Comparison of ENCODE assay signal across 12 cellular contexts in genomic region chr10:80492875-80493413, GRCh38. TPM values are rescaled to one million over a fixed set of nuclear protein-coding genes. Genes with fewer than 3 reads are reported as not detected.
A peak's percentile ranks its signal among the peaks of the same experiment; 100 is the strongest.
DNase-seq lines count a peak whose midpoint lies in the region; ATAC-seq, FAIRE-seq and TF ChIP-seq lines count a peak whose summit lies in the region.
"Had no signal": no experiment of that assay in that cellular context is flagged by ENCODE, and none has a peak within 500 bp of the region (broad histone marks: within the 10 kb centered on the region; RNA-seq: fewer than 3 reads in every experiment).

No MANE protein-coding gene starts in this region.

- CTCF ChIA-PET in A549 (lab: Yijun Ruan, JAX): interaction anchor here (1.0 to 5.0 kb wide), 4 partner anchors 12 to 48 kb away, joined by 3 to 30 read pairs (median 15); no protein-coding TSS in a partner anchor

- no peak overlapping the region for H2AFZ ChIP-seq in astrocyte (ENCODE audit: low read depth, low read length)

- H3K27ac ChIP-seq in A549 (peak overlapping the region; percentile 90 to 100), astrocyte (ENCODE audit: low read depth, low read length) (peak overlapping the region; percentile 47), sigmoid colon (peak overlapping the region in 1 of 4 donors; percentile 43)

- H3K27me3 ChIP-seq in astrocyte (ENCODE audit: insufficient read depth, low read length) (no peaks in the 10 kb centered on the region), sigmoid colon (no peaks in the 10 kb centered on the region)

- FAIRE-seq in A549 (lab: Jason Lieb, UNC): no peak
- no peak for FAIRE-seq in astrocyte (lab: Jason Lieb, UNC)

- WGBS in A549 (ENCODE audit: missing lambda C conversion rate): 71% methylated on average over 4 of the region's 4 CpGs
- WGBS in sigmoid colon, 2 donors: 65 to 81% methylated on average over 4 of the region's 4 CpGs

- H3K4me3 Mint-ChIP-seq in astrocyte (ENCODE audit: unreplicated experiment): no peak overlapping the region
- H3K4me3 Mint-ChIP-seq: nephron had no signal

- peaks cover 96% of the 10 kb centered on the region for H3K79me2 ChIP-seq in astrocyte (ENCODE audit: insufficient read depth, low read length)

- intact Hi-C loops in sigmoid colon (cut with DNase I): no loop called here

- H3K27me3 Mint-ChIP-seq in astrocyte (ENCODE audit: low read depth, unreplicated experiment): no peaks in the 10 kb centered on the region

- H3K4me1 Mint-ChIP-seq in astrocyte (ENCODE audit: low read depth, unreplicated experiment): peaks cover 38% of the 10 kb centered on the region

- no peak overlapping the region for H3K27ac Mint-ChIP-seq in astrocyte (ENCODE audit: unreplicated experiment)

- H3K36me3 ChIP-seq in astrocyte (ENCODE audit: insufficient read depth, low read length): peaks cover 22% of the 10 kb centered on the region
- H3K36me3 ChIP-seq in sigmoid colon: peaks cover 0 to 18% (median 0%) of the 10 kb centered on the region in 4 donors

- POLR2A ChIA-PET in A549 (lab: Yijun Ruan, JAX): interaction anchor here (0.8 to 1.2 kb wide), 2 partner anchors 18 to 40 kb away, joined by 3 read pairs; no protein-coding TSS in a partner anchor

- H3K9me3 Mint-ChIP-seq in astrocyte (ENCODE audit: unreplicated experiment): peaks cover 2% of the 10 kb centered on the region

- TF ChIP-seq POLR2A in A549 (IDR thresholded peaks at IDR 0.05; ENCODE audit: low read length): no peak
- no peak for TF ChIP-seq POLR2A in sigmoid colon (IDR thresholded peaks at IDR 0.05)

- peaks cover 67% of the 10 kb centered on the region for H4K20me1 ChIP-seq in astrocyte (ENCODE audit: insufficient read depth, low read length)

- H3K9ac ChIP-seq in astrocyte (ENCODE audit: low read length): peak overlapping the region; percentile 6

- H3K9me3 ChIP-seq in A549: no peaks in the 10 kb centered on the region
- H3K9me3 ChIP-seq in astrocyte (ENCODE audit: insufficient read depth, low read depth, low read length): no peaks in the 10 kb centered on the region
- H3K9me3 ChIP-seq in sigmoid colon: no peaks in the 10 kb centered on the region

- TF ChIP-seq EP300 in A549 (IDR thresholded peaks at IDR 0.05) (no peak), sigmoid colon (IDR thresholded peaks at IDR 0.05) (no peak)

- H3K4me3 ChIP-seq in A549 (no peak overlapping the region), astrocyte (ENCODE audit: insufficient read depth, low read depth, low read length) (no peak overlapping the region), sigmoid colon (no peak overlapping the region)

- in situ Hi-C loops in KBM-7 (cut with MboI; ENCODE audit: low pct_unique_long_range_greater_than_20kb, low sequenced_read_pairs): no loop called here

- H3K4me1 ChIP-seq in A549 (peaks cover 99% of the 10 kb centered on the region), astrocyte (ENCODE audit: insufficient read depth, low read length) (peaks cover 20% of the 10 kb centered on the region), sigmoid colon (peaks cover 0 to 31% (median 20%) of the 10 kb centered on the region in 4 donors)

- TF ChIP-seq CTCF in A549 (IDR thresholded peaks at IDR 0.05) (no peak), astrocyte (IDR thresholded peaks at IDR 0.05; ENCODE audit: insufficient read depth, low read depth, low read length) (no peak), sigmoid colon (IDR thresholded peaks at IDR 0.05) (no peak)

- H3K4me2 ChIP-seq in A549 (peak overlapping the region; percentile 55), astrocyte (ENCODE audit: low read length) (peak overlapping the region; percentile 34)

- ATAC-seq in A549 (no peak), GM19043 (IDR thresholded peaks at IDR 0.05; ENCODE audit: low read depth, unreplicated experiment) (peak; percentile 28), HG03135 (IDR thresholded peaks at IDR 0.05; ENCODE audit: unreplicated experiment) (peak; percentile 38)

- no peak for TF ChIP-seq RAD21 in A549 (conservative IDR thresholded peaks at IDR 0.05 in 1 of 2, IDR thresholded peaks at IDR 0.05 in 1 of 2)

- DNase-seq in A549 (ENCODE audit: low read depth in 1 of 2, low spot score in 1 of 2) (no peak), astrocyte (ENCODE audit: low read depth) (peak; percentile 28), Ammon's horn (ENCODE audit: low spot score) (no peak), germinal center (ENCODE audit: low spot score) (no peak), sigmoid colon (no peak), KBM-7 (no peak)
- DNase-seq: Calu3, NCI-H524 had no signal

- H3K36me3 Mint-ChIP-seq in astrocyte (ENCODE audit: low read depth, unreplicated experiment): peaks cover 28% of the 10 kb centered on the region

TF ChIP-seq in A549, 52 proteins besides CTCF, POLR2A, EP300 and RAD21:
- TF ChIP-seq E2F6 (IDR thresholded peaks at IDR 0.05; ENCODE audit: borderline replicate concordance, low read depth): no peak
- TF ChIP-seq BHLHE40 (IDR thresholded peaks at IDR 0.05; ENCODE audit: low read depth, low read length): no peak
- TF ChIP-seq MAX (IDR thresholded peaks at IDR 0.05): no peak
- TF ChIP-seq ESRRA (IDR thresholded peaks at IDR 0.05; ENCODE audit: borderline replicate concordance, low read length): no peak
- TF ChIP-seq ZNF302 (CRISPR knock-in tag; IDR thresholded peaks at IDR 0.05): no peak
- TF ChIP-seq JUNB (IDR thresholded peaks at IDR 0.05): no peak
- TF ChIP-seq CEBPB (IDR thresholded peaks at IDR 0.05): no peak
- no peak for TF ChIP-seq HOXB13 (CRISPR knock-in tag; IDR thresholded peaks at IDR 0.05; ENCODE audit: low read depth)

RNA-seq across cellular contexts. Expression of gene TSPAN14, which starts 38.8 kb away (rescaled TPM):
- polyA plus RNA-seq in A549 (2011; rRNA removed): 87.0 and 97.1 TPM in 2 replicates
- 119 and 152 TPM in 2 replicates for polyA plus RNA-seq in A549 (2012; cell fraction: cytosol; rRNA removed)
- 147 and 164 TPM in 2 replicates for polyA plus RNA-seq in A549 (2012; cell fraction: nucleus; rRNA removed)
- 101 to 124 TPM (median 121 TPM) in 3 replicates for polyA plus RNA-seq in A549 (2017; fragmentation: RNase III; extraction: RNeasy Plus Mini Kit Qiagen cat#74134 plus additional on column Dnase treatment)
- polyA minus RNA-seq in A549 (2011; rRNA and poly(A)+ RNA removed): 68.4 and 91.9 TPM in 2 replicates
- total RNA-seq in astrocyte: 134 and 140 TPM in 2 replicates
- 10 to 100 TPM; 22.0 to 29.9 (median 23.9) TPM for total RNA-seq in sigmoid colon
- 10 to 100 TPM; 12.0 to 67.3 (median 14.1) TPM for polyA plus RNA-seq in sigmoid colon

RNA-seq across cellular contexts. Expression of gene SH2D4B, which starts 44.8 kb away (rescaled TPM):
- polyA plus RNA-seq in A549 (2011; rRNA removed) (0.01 and 0.04 TPM in 2 replicates), A549 (2017; fragmentation: RNase III; extraction: RNeasy Plus Mini Kit Qiagen cat#74134 plus additional on column Dnase treatment) (0.03 to 0.12 TPM (median 0.03 TPM) in 3 replicates), sigmoid colon (under 1 TPM in 1 of 3 donors, not detected in 2; 0.06 TPM)
- polyA plus RNA-seq in A549 (2012; cell fraction: cytosol; rRNA removed): 0.01 TPM in 1 of 2 replicates, not detected in the other
- 0.02 and 0.04 TPM in 2 replicates for polyA plus RNA-seq in A549 (2012; cell fraction: nucleus; rRNA removed)
- 0.10 and 0.25 TPM in 2 replicates for polyA minus RNA-seq in A549 (2011; rRNA and poly(A)+ RNA removed)
- total RNA-seq in astrocyte (0.07 TPM in 1 of 2 replicates, not detected in the other), sigmoid colon (under 1 TPM in 1 of 4 donors, not detected in 3; 0.33 TPM)
- total RNA-seq: Calu3, fibroblast of lung had no signal
- polyA plus RNA-seq: fibroblast of lung had no signal

Comparison
In these comparisons a context has a peak if more than half of its experiments do, and no peak if none do; other contexts are left out.
1. ATAC-seq: peak in GM19043 (single experiment) and HG03135 (single experiment); none in A549 (0 of 2).